In genomic region chr19:3185482-3186376, GRCh38 we compare ENCODE assay signal across 1 cellular context.
TF ChIP-seq lines count a peak whose summit lies in the region.

Gene NCLN (plus strand): TSS chr19:3185930. CDS start chr19:3186031, 101 bp downstream.

TF ChIP-seq in HepG2, 621 proteins besides CTCF, POLR2A, EP300 and RAD21 (continued from another document and continues in another):
- TF ChIP-seq HNF1A (IDR thresholded peaks at IDR 0.05; ENCODE audit: low read depth): no peak
- TF ChIP-seq HNF1A (CRISPR knock-in tag; IDR thresholded peaks at IDR 0.05; ENCODE audit: borderline replicate concordance): no peak
- TF ChIP-seq PCBP2 (optimal IDR thresholded peaks at IDR 0.05; ENCODE audit: low read depth, low read length, poor library complexity, severe bottlenecking): no peak
- TF ChIP-seq ZNF788 (CRISPR knock-in tag; IDR thresholded peaks at IDR 0.05; ENCODE audit: borderline replicate concordance): no peak
- no peak; the same call in 1 of the 2 replicates for TF ChIP-seq ZNF275 (CRISPR knock-in tag; IDR thresholded peaks at IDR 0.05; ENCODE audit: borderline replicate concordance)
- TF ChIP-seq ZEB1 (IDR thresholded peaks at IDR 0.05; ENCODE audit: insufficient replicate concordance, low read depth): no peak
- no peak for TF ChIP-seq ZNF296 (CRISPR knock-in tag; conservative IDR thresholded peaks at IDR 0.05)
- no peak for TF ChIP-seq ZNF251 (CRISPR knock-in tag; IDR thresholded peaks at IDR 0.05)
- no peak for TF ChIP-seq ZMYM3 (CRISPR knock-in tag; IDR thresholded peaks at IDR 0.05)
- peak; percentile 59; the same call in 1 of the 2 replicates for TF ChIP-seq SPEN (CRISPR knock-in tag; IDR thresholded peaks at IDR 0.05; ENCODE audit: low read depth)
- TF ChIP-seq TFDP1 (CRISPR knock-in tag; IDR thresholded peaks at IDR 0.05; ENCODE audit: borderline replicate concordance): no peak
- no peak for TF ChIP-seq CHCHD3 (CRISPR knock-in tag; IDR thresholded peaks at IDR 0.05)
- no peak for TF ChIP-seq ZBTB3 (CRISPR knock-in tag; IDR thresholded peaks at IDR 0.05; ENCODE audit: borderline replicate concordance, low read depth)
- TF ChIP-seq KLF13 (CRISPR knock-in tag; IDR thresholded peaks at IDR 0.05): no peak
- TF ChIP-seq MTA1 (CRISPR knock-in tag; IDR thresholded peaks at IDR 0.05; ENCODE audit: borderline replicate concordance): peak; percentile 54; the same call in 1 of the 2 replicates
- TF ChIP-seq ZBTB14 (CRISPR knock-in tag; IDR thresholded peaks at IDR 0.05): no peak
- no peak for TF ChIP-seq BCL3 (CRISPR knock-in tag; IDR thresholded peaks at IDR 0.05)
- TF ChIP-seq HINFP (CRISPR knock-in tag; IDR thresholded peaks at IDR 0.05; ENCODE audit: low read depth): no peak
- TF ChIP-seq ZNF12 (CRISPR knock-in tag; IDR thresholded peaks at IDR 0.05): 0 out of 2 replicates have a peak, but pooled peaks have one; percentile 12
- TF ChIP-seq ZKSCAN1 (IDR thresholded peaks at IDR 0.05; ENCODE audit: low read length): no peak
- no peak for TF ChIP-seq SATB2 (CRISPR knock-in tag; IDR thresholded peaks at IDR 0.05)
- no peak for TF ChIP-seq TEAD2 (CRISPR knock-in tag; IDR thresholded peaks at IDR 0.05)
- TF ChIP-seq HMGA1 (CRISPR knock-in tag; conservative IDR thresholded peaks at IDR 0.05): no peak
- no peak for TF ChIP-seq ARNT (IDR thresholded peaks at IDR 0.05)
- no peak for TF ChIP-seq DZIP1 (CRISPR knock-in tag; IDR thresholded peaks at IDR 0.05)
- TF ChIP-seq E2F1 (CRISPR knock-in tag; IDR thresholded peaks at IDR 0.05): no peak
- 0 out of 2 replicates have a peak, but pooled peaks have one; percentile 8 for TF ChIP-seq PAXIP1 (CRISPR knock-in tag; conservative IDR thresholded peaks at IDR 0.05)
- no peak for TF ChIP-seq STAT6 (CRISPR knock-in tag; IDR thresholded peaks at IDR 0.05; ENCODE audit: borderline replicate concordance)
- no peak for TF ChIP-seq ZBTB21 (CRISPR knock-in tag; IDR thresholded peaks at IDR 0.05)
- no peak for TF ChIP-seq TSC22D2 (CRISPR knock-in tag; IDR thresholded peaks at IDR 0.05; ENCODE audit: borderline replicate concordance)
- TF ChIP-seq ELF1 (CRISPR knock-in tag; IDR thresholded peaks at IDR 0.05): peak; percentile 79
- TF ChIP-seq MXD4 (CRISPR knock-in tag; IDR thresholded peaks at IDR 0.05): peak; percentile 75; the same call in 1 of the 2 replicates
- TF ChIP-seq ZNF605 (CRISPR knock-in tag; IDR thresholded peaks at IDR 0.05): no peak
- no peak for TF ChIP-seq ZFP90 (CRISPR knock-in tag; IDR thresholded peaks at IDR 0.05; ENCODE audit: borderline replicate concordance)
- no peak for TF ChIP-seq ZSCAN31 (CRISPR knock-in tag; IDR thresholded peaks at IDR 0.05; ENCODE audit: low read depth)
- no peak for TF ChIP-seq ZNF615 (CRISPR knock-in tag; IDR thresholded peaks at IDR 0.05; ENCODE audit: borderline replicate concordance)
- TF ChIP-seq TGIF2 (CRISPR knock-in tag; IDR thresholded peaks at IDR 0.05): no peak
- peak; percentile 72 for TF ChIP-seq PHF8 (CRISPR knock-in tag; IDR thresholded peaks at IDR 0.05)
- TF ChIP-seq ZNF550 (CRISPR knock-in tag; IDR thresholded peaks at IDR 0.05; ENCODE audit: borderline replicate concordance): no peak
- no peak for TF ChIP-seq U2AF1 (optimal IDR thresholded peaks at IDR 0.05; ENCODE audit: low read depth, low read length)
